In genomic region chr20:5786930-5787826, GRCh38 we compare ENCODE assay signal across 10 cellular contexts. TPM values are rescaled to one million over a fixed set of nuclear protein-coding genes. Genes with fewer than 3 reads are reported as not detected.
DNase-seq lines count a peak whose midpoint lies in the region; ATAC-seq and TF ChIP-seq lines count a peak whose summit lies in the region.
"Had no signal": no experiment of that assay in that cellular context is flagged by ENCODE, and none has a peak within 500 bp of the region (broad histone marks: within the 10 kb centered on the region; RNA-seq: fewer than 3 reads in every experiment).

No MANE protein-coding gene starts in this region.

- H3K9me3 ChIP-seq in thyroid gland, result no peaks in the 10 kb centered on the region
- H3K9me3 ChIP-seq: colonic mucosa had no signal

- H3K27me3 ChIP-seq in thyroid gland, result no peaks in the 10 kb centered on the region
- H3K27me3 ChIP-seq: colonic mucosa had no signal

- H3K9me3 Mint-ChIP-seq in activated CD8-positive, alpha-beta T cell treated with anti-CD3 and anti-CD28 coated beads for 36 hours, result no peaks in the 10 kb centered on the region
- no peaks in the 10 kb centered on the region for H3K9me3 Mint-ChIP-seq in activated CD8-positive, alpha-beta T cell treated with anti-CD3 and anti-CD28 coated beads, Interleukin-2, amount 10 ng/mL, durations not matched to agents 7 days and 5 days (ENCODE audit: insufficient read depth)
- H3K9me3 Mint-ChIP-seq: T-helper 1 cell treated with Interleukin-12 subunit alpha and Interleukin-12 subunit beta and Interleukin-4 antibody, amounts not matched to agents 30 μg/mL and 1 μg/mL, for 36 hours had no signal

- no peak overlapping the region for H3K4me3 ChIP-seq in thyroid gland (replicated peaks in 1 of 3)
- H3K4me3 ChIP-seq: colonic mucosa had no signal

- H3K27ac Mint-ChIP-seq in activated CD8-positive, alpha-beta T cell treated with anti-CD3 and anti-CD28 coated beads for 36 hours, result peak overlapping the region; percentile 27
- no peak overlapping the region for H3K27ac Mint-ChIP-seq in activated CD8-positive, alpha-beta T cell treated with anti-CD3 and anti-CD28 coated beads, Interleukin-2, amount 10 ng/mL, durations not matched to agents 7 days and 5 days
- H3K27ac Mint-ChIP-seq: T-helper 1 cell treated with Interleukin-12 subunit alpha and Interleukin-12 subunit beta and Interleukin-4 antibody, amounts not matched to agents 30 μg/mL and 1 μg/mL, for 36 hours had no signal

- peak overlapping the region; percentile 70 to 84 (median 71) for H3K27ac ChIP-seq in thyroid gland
- H3K27ac ChIP-seq: colonic mucosa had no signal

- WGBS in thyroid gland, 2 donors, result 82% methylated on average over 2 of the region's 2 CpGs

- DNase-seq in activated CD8-positive, alpha-beta T cell treated with anti-CD3 and anti-CD28 coated beads for 36 hours, result no peak
- DNase-seq in activated CD8-positive, alpha-beta T cell treated with anti-CD3 and anti-CD28 coated beads, Interleukin-2, amount 10 ng/mL, durations not matched to agents 7 days and 5 days, result no peak
- DNase-seq in astrocyte of the hippocampus (ENCODE audit: low read depth, low spot score) (peak; percentile 84), kidney glomerular epithelial cell (lab: John Stamatoyannopoulos, UW) (peak; percentile 51), thyroid gland (peak; percentile 73 to 75)
- DNase-seq in stimulated activated CD4-positive, alpha-beta T cell treated with anti-CD3 and anti-CD28 coated beads, Interleukin-4, amount 100 ng/mL, for 24 hours, result no peak
- DNase-seq: colonic mucosa had no signal

- H3K4me1 Mint-ChIP-seq in activated CD8-positive, alpha-beta T cell treated with anti-CD3 and anti-CD28 coated beads for 36 hours (ENCODE audit: low read depth), result peaks cover 2% of the 10 kb centered on the region
- H3K4me1 Mint-ChIP-seq in activated CD8-positive, alpha-beta T cell treated with anti-CD3 and anti-CD28 coated beads, Interleukin-2, amount 10 ng/mL, durations not matched to agents 7 days and 5 days (ENCODE audit: low read depth), result peaks cover 12% of the 10 kb centered on the region

- TF ChIP-seq POLR2A in thyroid gland (IDR thresholded peaks at IDR 0.05), result no peak

- H3K36me3 Mint-ChIP-seq in activated CD8-positive, alpha-beta T cell treated with anti-CD3 and anti-CD28 coated beads for 36 hours (ENCODE audit: low read depth), result peaks cover 3% of the 10 kb centered on the region
- peaks cover 9% of the 10 kb centered on the region for H3K36me3 Mint-ChIP-seq in activated CD8-positive, alpha-beta T cell treated with anti-CD3 and anti-CD28 coated beads, Interleukin-2, amount 10 ng/mL, durations not matched to agents 7 days and 5 days (ENCODE audit: low read depth)

- TF ChIP-seq CTCF in activated CD8-positive, alpha-beta T cell treated with anti-CD3 and anti-CD28 coated beads for 36 hours (IDR thresholded peaks at IDR 0.05), result no peak
- TF ChIP-seq CTCF in thyroid gland (IDR thresholded peaks at IDR 0.05), result no peak

- no peak overlapping the region for H3K4me3 Mint-ChIP-seq in activated CD8-positive, alpha-beta T cell treated with anti-CD3 and anti-CD28 coated beads for 36 hours
- H3K4me3 Mint-ChIP-seq in activated CD8-positive, alpha-beta T cell treated with anti-CD3 and anti-CD28 coated beads, Interleukin-2, amount 10 ng/mL, durations not matched to agents 7 days and 5 days, result no peak overlapping the region
- H3K4me3 Mint-ChIP-seq: T-helper 1 cell treated with Interleukin-12 subunit alpha and Interleukin-12 subunit beta and Interleukin-4 antibody, amounts not matched to agents 30 μg/mL and 1 μg/mL, for 36 hours had no signal

- H3K36me3 ChIP-seq in thyroid gland, result no peaks in the 10 kb centered on the region
- H3K36me3 ChIP-seq: colonic mucosa had no signal

- ATAC-seq in activated CD8-positive, alpha-beta T cell treated with anti-CD3 and anti-CD28 coated beads for 36 hours, result no peak
- no peak for ATAC-seq in activated CD8-positive, alpha-beta T cell treated with anti-CD3 and anti-CD28 coated beads, Interleukin-2, amount 10 ng/mL, durations not matched to agents 7 days and 5 days
- ATAC-seq in HG02852 (IDR thresholded peaks at IDR 0.05; ENCODE audit: unreplicated experiment), result no peak
- no peak for ATAC-seq in HG03097 (IDR thresholded peaks at IDR 0.05; ENCODE audit: low FRiP score, unreplicated experiment)

- peaks cover 25 to 38% of the 10 kb centered on the region in 2 donors for H3K4me1 ChIP-seq in thyroid gland
- H3K4me1 ChIP-seq: colonic mucosa had no signal

- POLR2A ChIA-PET in activated CD8-positive, alpha-beta T cell treated with anti-CD3 and anti-CD28 coated beads for 36 hours (lab: Charles Lee), result interaction anchor here (0.9 to 1.2 kb wide), 6 partner anchors 38 to 255 kb away, joined by 3 to 4 read pairs (median 3); no protein-coding TSS in a partner anchor
- POLR2A ChIA-PET in activated CD8-positive, alpha-beta T cell treated with anti-CD3 and anti-CD28 coated beads, Interleukin-2, amount 10 ng/mL, durations not matched to agents 7 days and 5 days (lab: Charles Lee), result interaction anchor here (0.9 kb wide), 1 partner anchor 28 kb away, joined by 3 read pairs; no protein-coding TSS in a partner anchor

- CTCF ChIA-PET in activated CD8-positive, alpha-beta T cell treated with anti-CD3 and anti-CD28 coated beads for 36 hours (lab: Charles Lee), result interaction anchor here (0.6 to 10.0 kb wide), 45 partner anchors 7 to 290 kb away, joined by 3 to 194 read pairs (median 4); no protein-coding TSS in a partner anchor
- CTCF ChIA-PET in activated CD8-positive, alpha-beta T cell treated with anti-CD3 and anti-CD28 coated beads, Interleukin-2, amount 10 ng/mL, durations not matched to agents 7 days and 5 days (lab: Charles Lee), result interaction anchor here (0.8 to 7.7 kb wide), 41 partner anchors 8 to 257 kb away, joined by 3 to 157 read pairs (median 5); no protein-coding TSS in a partner anchor

- intact Hi-C loops in activated CD8-positive, alpha-beta T cell treated with anti-CD3 and anti-CD28 coated beads for 36 hours (cut with micrococcal nuclease), result no loop called here
- intact Hi-C loops in thyroid gland (cut with DNase I), result loop anchor here (5.0 kb wide), 1 partner anchor 260 kb away; no protein-coding TSS in a partner anchor

- no peaks in the 10 kb centered on the region for H3K27me3 Mint-ChIP-seq in activated CD8-positive, alpha-beta T cell treated with anti-CD3 and anti-CD28 coated beads for 36 hours
- no peaks in the 10 kb centered on the region for H3K27me3 Mint-ChIP-seq in activated CD8-positive, alpha-beta T cell treated with anti-CD3 and anti-CD28 coated beads, Interleukin-2, amount 10 ng/mL, durations not matched to agents 7 days and 5 days (ENCODE audit: low read depth)

RNA-seq across cellular contexts. Expression of gene SHLD1, which starts 37.0 kb away (rescaled TPM):
- total RNA-seq in activated CD8-positive, alpha-beta T cell treated with anti-CD3 and anti-CD28 coated beads for 36 hours, result 1 to 10 TPM; 6.5 to 6.9 TPM
- total RNA-seq in activated CD8-positive, alpha-beta T cell treated with anti-CD3 and anti-CD28 coated beads, Interleukin-2, amount 10 ng/mL, durations not matched to agents 7 days and 5 days, result 1 to 10 TPM; 7.0 to 7.9 TPM
- 10 to 100 TPM in 1 of 4 donors, 1 to 10 TPM in 3; 4.0 to 11.7 (median 4.7) TPM for total RNA-seq in thyroid gland

Comparison
In these comparisons a context has a peak if more than half of its experiments do, and no peak if none do; other contexts are left out.
1. DNase-seq: peak in astrocyte of the hippocampus (single experiment), kidney glomerular epithelial cell (single experiment) and thyroid gland (2 of 2); none in activated CD8-positive, alpha-beta T cell treated with anti-CD3 and anti-CD28 coated beads for 36 hours (single experiment), activated CD8-positive, alpha-beta T cell treated with anti-CD3 and anti-CD28 coated beads, Interleukin-2, amount 10 ng/mL, durations not matched to agents 7 days and 5 days (single experiment) and stimulated activated CD4-positive, alpha-beta T cell treated with anti-CD3 and anti-CD28 coated beads, Interleukin-4, amount 100 ng/mL, for 24 hours (single experiment).